20 cellular contexts compared by ENCODE assay signal in genomic region chr1:204894606-204895005, GRCh38. TPM values are rescaled to one million over a fixed set of nuclear protein-coding genes. Genes with fewer than 3 reads are reported as not detected.
DNase-seq lines count a peak whose midpoint lies in the region; FAIRE-seq and TF ChIP-seq lines count a peak whose summit lies in the region.
"Had no signal": no experiment of that assay in that cellular context is flagged by ENCODE, and none has a peak within 500 bp of the region (broad histone marks: within the 10 kb centered on the region; RNA-seq: fewer than 3 reads in every experiment).

No MANE protein-coding gene starts in this region.

- H3K4me3 ChIP-seq in AG10803 (ENCODE audit: low read length) (no peak overlapping the region), bronchial epithelial cell (ENCODE audit: low read depth, low read length) (no peak overlapping the region), spleen (no peak overlapping the region), brain microvascular endothelial cell (ENCODE audit: low read depth, low read length) (no peak overlapping the region)
- H3K4me3 ChIP-seq: K562, PC-9, SK-N-MC had no signal

- peaks cover 0 to 6% (median 0%) of the 10 kb centered on the region in 6 donors for H3K4me1 ChIP-seq in spleen

- TF ChIP-seq CTCF in AG10803 (conservative IDR thresholded peaks at IDR 0.05; ENCODE audit: low read length): no peak
- TF ChIP-seq CTCF in bronchial epithelial cell (IDR thresholded peaks at IDR 0.05; ENCODE audit: insufficient read depth, low read length, severe bottlenecking): no peak
- no peak for TF ChIP-seq CTCF in spleen (IDR thresholded peaks at IDR 0.05 in 8 of 11, conservative IDR thresholded peaks at IDR 0.05 in 3 of 11)
- TF ChIP-seq CTCF in brain microvascular endothelial cell (IDR thresholded peaks at IDR 0.05; ENCODE audit: low read depth, low read length, missing control alignments): no peak

- 62 to 81% (median 65%) methylated on average over 1 of the region's 1 CpG for WGBS in spleen, 5 donors

- peak; percentile 31 for DNase-seq in AG10803 (ENCODE audit: low read depth)
- DNase-seq in NCI-H226: peak; percentile 15
- DNase-seq in bronchial epithelial cell (ENCODE audit: low read depth): peak; percentile 41
- DNase-seq in kidney tubule cell (ENCODE audit: low spot score): peak; percentile 37
- DNase-seq in spleen: no peak
- DNase-seq in NCI-H510A treated with DMSO at 0.1 percent for 48 hours (lab: John Stamatoyannopoulos, UW): no peak
- DNase-seq in brain microvascular endothelial cell: no peak
- DNase-seq: BE2C, H9, MV-4-11, NCI-H1694 treated with DMSO at 0.1 percent for 48 hours, PC-9, RPMI8226, SHP77 treated with DMSO at 0.1 percent for 48 hours, SW 1271 had no signal

- intact Hi-C loops in spleen (cut with DNase I; ENCODE audit: low total_unique reads): no loop called here

- in situ Hi-C loops in brain microvascular endothelial cell (cut with HindIII; ENCODE audit: low pct_ligation_motif_present, low sequenced_read_pairs): no loop called here

- no peak for TF ChIP-seq POLR2A in spleen (IDR thresholded peaks at IDR 0.05)

- H3K27ac ChIP-seq in spleen (no peak overlapping the region), brain microvascular endothelial cell (no peak overlapping the region)
- H3K27ac ChIP-seq: PC-9, SK-N-MC had no signal

- H3K27me3 ChIP-seq in bronchial epithelial cell (ENCODE audit: control insufficient read depth, insufficient read depth, low read length) (peaks cover 3% of the 10 kb centered on the region), spleen (replicated peaks in 1 of 7) (peaks cover 0 to 49% (median 0%) of the 10 kb centered on the region in 7 donors), brain microvascular endothelial cell (replicated peaks) (no peaks in the 10 kb centered on the region)

- no peaks in the 10 kb centered on the region for H3K9me3 ChIP-seq in spleen
- H3K9me3 ChIP-seq: BE2C had no signal

- H3K36me3 ChIP-seq in bronchial epithelial cell (ENCODE audit: control insufficient read depth, insufficient read depth, low read length): no peaks in the 10 kb centered on the region
- no peaks in the 10 kb centered on the region for H3K36me3 ChIP-seq in spleen
- no peaks in the 10 kb centered on the region for H3K36me3 ChIP-seq in brain microvascular endothelial cell (replicated peaks)
- H3K36me3 ChIP-seq: BE2C had no signal

- no peak for FAIRE-seq in bronchial epithelial cell (lab: Jason Lieb, UNC)
- FAIRE-seq: A204.1, HepG2, K562 had no signal

RNA-seq across cellular contexts. Expression of gene NFASC, which starts 23.9 kb away (rescaled TPM):
- total RNA-seq in bronchial epithelial cell (0.53 and 1.0 TPM in 2 replicates), spleen (10 to 100 TPM; 20.6 to 60.3 (median 27.4) TPM)
- 1 to 10 TPM; 2.8 to 9.1 (median 2.9) TPM for polyA plus RNA-seq in spleen
- total RNA-seq: HepG2, HT-29, PC-9 had no signal
- polyA plus RNA-seq: HepG2 had no signal

Comparison
In these comparisons a context has a peak if more than half of its experiments do, and no peak if none do; other contexts are left out.
1. DNase-seq: peak in AG10803 (single experiment), NCI-H226 (single experiment), bronchial epithelial cell (single experiment) and kidney tubule cell (single experiment); none in spleen (single experiment), NCI-H510A treated with DMSO at 0.1 percent for 48 hours (single experiment) and brain microvascular endothelial cell (single experiment).
2. RNA of gene NFASC, which starts 23.9 kb away (total RNA-seq): 20.6 to 60.3 TPM in spleen; 0.53 to 1.0 TPM in bronchial epithelial cell; every median in the first group is over 10 times any median in the second.